8 cellular contexts compared by ENCODE assay signal in the genomic region with DNA sequence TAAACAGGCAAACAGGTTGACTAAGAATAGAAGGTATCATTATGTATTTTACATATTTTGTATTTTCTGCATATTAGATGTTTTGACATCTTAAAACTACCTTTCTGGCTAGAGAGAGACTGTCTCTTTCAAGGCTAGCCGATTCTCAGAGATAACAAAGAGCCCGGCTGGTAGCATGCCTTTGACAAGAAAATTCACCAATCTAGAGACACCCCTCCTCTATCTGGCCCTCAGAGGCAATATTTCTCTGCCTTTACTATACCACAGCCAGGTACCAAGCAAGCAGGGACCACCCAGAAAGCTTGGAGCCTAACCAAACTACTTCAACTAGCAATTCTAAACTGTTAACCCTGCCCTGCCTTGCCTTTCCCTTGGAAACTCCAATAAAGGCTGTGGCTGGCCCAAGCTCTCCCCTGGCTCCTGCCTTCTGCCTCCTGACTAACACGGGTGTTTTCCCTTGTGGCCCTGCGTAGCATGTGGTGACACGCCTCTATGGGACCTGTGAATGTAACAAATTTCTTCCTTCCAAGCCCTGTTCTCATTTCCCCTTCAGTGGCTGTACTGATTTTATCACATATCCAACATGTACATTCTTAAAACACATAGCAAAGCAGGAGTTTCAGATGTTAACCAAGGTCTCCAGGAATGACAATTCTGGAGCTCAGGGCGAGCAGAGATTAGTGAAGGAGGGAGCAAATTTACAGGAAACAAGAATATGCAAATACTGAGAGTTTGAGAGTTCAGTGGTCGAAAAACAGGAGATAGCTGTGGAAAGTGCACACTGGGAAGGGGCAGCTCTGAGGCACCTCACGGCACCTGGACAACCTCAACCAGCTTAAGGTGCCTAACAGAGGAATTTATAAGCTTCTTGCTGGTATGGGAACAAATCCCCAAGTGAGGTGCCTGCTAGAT.
A peak's percentile ranks its signal among the peaks of the same experiment; 100 is the strongest.
DNase-seq lines count a peak whose midpoint lies in the region; ATAC-seq and TF ChIP-seq lines count a peak whose summit lies in the region.

No MANE protein-coding gene starts in this region.

- peaks cover 0 to 2% (median 0%) of the 10 kb centered on the region in 7 donors for H3K9me3 Mint-ChIP-seq in CD14-positive monocyte
- peaks cover 2% of the 10 kb centered on the region for H3K9me3 Mint-ChIP-seq in activated CD8-positive, alpha-beta T cell treated with anti-CD3 and anti-CD28 coated beads for 36 hours
- peaks cover 0 to 2% (median 0%) of the 10 kb centered on the region in 11 donors for H3K9me3 Mint-ChIP-seq in naive thymus-derived CD4-positive, alpha-beta T cell

- H3K27me3 ChIP-seq in naive thymus-derived CD4-positive, alpha-beta T cell (ENCODE audit: control insufficient read depth in 2 of 2, insufficient read depth in 2 of 2, low read length in 2 of 2) = no peaks in the 10 kb centered on the region
- no peaks in the 10 kb centered on the region for H3K27me3 ChIP-seq in testis

- H3K27ac ChIP-seq in naive thymus-derived CD4-positive, alpha-beta T cell (ENCODE audit: low read depth, low read length) = peak overlapping the region; percentile 67
- no peak overlapping the region for H3K27ac ChIP-seq in testis

- H3K4me3 ChIP-seq in naive thymus-derived CD4-positive, alpha-beta T cell (ENCODE audit: low read length) = no peak overlapping the region
- no peak overlapping the region for H3K4me3 ChIP-seq in testis

- intact Hi-C loops in CD14-positive monocyte (cut with micrococcal nuclease) (loop anchor here in 1 of 2 donors (5.0 kb wide), 1 partner anchor 234 kb away; no protein-coding TSS in a partner anchor), testis (cut with DNase I; ENCODE audit: low total_unique reads) (no loop called here)
- intact Hi-C loops in activated CD8-positive, alpha-beta T cell treated with anti-CD3 and anti-CD28 coated beads for 36 hours (cut with micrococcal nuclease) = loop anchor here (5.0 to 10.0 kb wide), 2 partner anchors 94 to 231 kb away; no protein-coding TSS in a partner anchor
- intact Hi-C loops in naive thymus-derived CD4-positive, alpha-beta T cell (cut with micrococcal nuclease) = loop anchor here (1.0 to 5.0 kb wide), 8 partner anchors 8 to 349 kb away; partner anchors contain the start of gene CASP8AP2 (in 1 of the 2)

- CTCF ChIA-PET in activated CD8-positive, alpha-beta T cell treated with anti-CD3 and anti-CD28 coated beads for 36 hours (lab: Charles Lee) = interaction anchor here (0.7 to 5.1 kb wide), 10 partner anchors 11 to 303 kb away, joined by 3 to 35 read pairs (median 4); no protein-coding TSS in a partner anchor
- CTCF ChIA-PET in naive thymus-derived CD4-positive, alpha-beta T cell (lab: Charles Lee) = interaction anchor here (0.8 kb wide), 1 partner anchor 79 kb away, joined by 3 read pairs; no protein-coding TSS in a partner anchor

- TF ChIP-seq POLR2A in testis (IDR thresholded peaks at IDR 0.05) = no peak

- 60 to 64% methylated on average over 8 of the region's 8 CpGs for WGBS in testis, 2 donors

- ATAC-seq in HG02870 (IDR thresholded peaks at IDR 0.05; ENCODE audit: unreplicated experiment) = peak; percentile 93
- peak; percentile 90 for ATAC-seq in activated CD8-positive, alpha-beta T cell treated with anti-CD3 and anti-CD28 coated beads for 36 hours
- ATAC-seq in naive thymus-derived CD4-positive, alpha-beta T cell = peak; percentile 86
- ATAC-seq in HG03354 (IDR thresholded peaks at IDR 0.05; ENCODE audit: poor library complexity, severe bottlenecking, unreplicated experiment) = no peak
- no peak for ATAC-seq in HG03521 (IDR thresholded peaks at IDR 0.05; ENCODE audit: unreplicated experiment)

- no peaks in the 10 kb centered on the region for H3K36me3 Mint-ChIP-seq in CD14-positive monocyte
- peaks cover 26% of the 10 kb centered on the region for H3K36me3 Mint-ChIP-seq in activated CD8-positive, alpha-beta T cell treated with anti-CD3 and anti-CD28 coated beads for 36 hours (ENCODE audit: low read depth)
- peaks cover 0 to 10% (median 1%) of the 10 kb centered on the region in 5 donors for H3K36me3 Mint-ChIP-seq in naive thymus-derived CD4-positive, alpha-beta T cell

- DNase-seq in CD14-positive monocyte (ENCODE audit: low spot score) (peak; percentile 54), testis (no peak), DMS53 treated with DMSO at 0.1 percent for 48 hours (lab: John Stamatoyannopoulos, UW; ENCODE audit: unreplicated experiment) (no peak)
- peak; percentile 86 for DNase-seq in activated CD8-positive, alpha-beta T cell treated with anti-CD3 and anti-CD28 coated beads for 36 hours
- peak in 2 of 9 donors; percentile 64 to 66 for DNase-seq in naive thymus-derived CD4-positive, alpha-beta T cell

- TF ChIP-seq CTCF in CD14-positive monocyte (IDR thresholded peaks at IDR 0.05) (no peak), testis (IDR thresholded peaks at IDR 0.05) (no peak)
- no peak for TF ChIP-seq CTCF in activated CD8-positive, alpha-beta T cell treated with anti-CD3 and anti-CD28 coated beads for 36 hours (IDR thresholded peaks at IDR 0.05)

- H3K27ac Mint-ChIP-seq in CD14-positive monocyte = peak overlapping the region in 1 of 7 donors; percentile 34
- peak overlapping the region; percentile 89 for H3K27ac Mint-ChIP-seq in activated CD8-positive, alpha-beta T cell treated with anti-CD3 and anti-CD28 coated beads for 36 hours
- H3K27ac Mint-ChIP-seq in naive thymus-derived CD4-positive, alpha-beta T cell = peak overlapping the region; percentile 51 to 91 (median 86)

- H3K4me1 Mint-ChIP-seq in CD14-positive monocyte = peaks cover 42% of the 10 kb centered on the region
- peaks cover 76% of the 10 kb centered on the region for H3K4me1 Mint-ChIP-seq in activated CD8-positive, alpha-beta T cell treated with anti-CD3 and anti-CD28 coated beads for 36 hours (ENCODE audit: low read depth)
- H3K4me1 Mint-ChIP-seq in naive thymus-derived CD4-positive, alpha-beta T cell = peaks cover 44 to 88% (median 81%) of the 10 kb centered on the region in 7 donors

- H3K9me3 ChIP-seq in naive thymus-derived CD4-positive, alpha-beta T cell (ENCODE audit: control insufficient read depth in 2 of 3, low read length in 3 of 3) = no peaks in the 10 kb centered on the region
- H3K9me3 ChIP-seq in testis = no peaks in the 10 kb centered on the region

- peaks cover 0 to 3% (median 1%) of the 10 kb centered on the region in 3 donors for H3K27me3 Mint-ChIP-seq in CD14-positive monocyte (ENCODE audit: low read depth in 3 of 3)
- no peaks in the 10 kb centered on the region for H3K27me3 Mint-ChIP-seq in activated CD8-positive, alpha-beta T cell treated with anti-CD3 and anti-CD28 coated beads for 36 hours
- no peaks in the 10 kb centered on the region for H3K27me3 Mint-ChIP-seq in naive thymus-derived CD4-positive, alpha-beta T cell

- no peaks in the 10 kb centered on the region for H3K36me3 ChIP-seq in naive thymus-derived CD4-positive, alpha-beta T cell (ENCODE audit: control insufficient read depth in 2 of 3, insufficient read depth in 3 of 3, low read length in 3 of 3)
- no peaks in the 10 kb centered on the region for H3K36me3 ChIP-seq in testis (ENCODE audit: low read depth, missing control alignments)

- POLR2A ChIA-PET in activated CD8-positive, alpha-beta T cell treated with anti-CD3 and anti-CD28 coated beads for 36 hours (lab: Charles Lee) = interaction anchor here (0.6 to 1.5 kb wide), 9 partner anchors 14 to 221 kb away, joined by 3 to 4 read pairs (median 3); no protein-coding TSS in a partner anchor
- POLR2A ChIA-PET in naive thymus-derived CD4-positive, alpha-beta T cell (lab: Charles Lee) = interaction anchor here (0.7 to 1.3 kb wide), 6 partner anchors 8 to 93 kb away, joined by 3 to 4 read pairs (median 3); no protein-coding TSS in a partner anchor

- peaks cover 0 to 59% of the 10 kb centered on the region in 2 donors for H3K4me1 ChIP-seq in naive thymus-derived CD4-positive, alpha-beta T cell (ENCODE audit: control insufficient read depth in 2 of 2, insufficient read depth in 2 of 2, low read length in 2 of 2)
- H3K4me1 ChIP-seq in testis = no peaks in the 10 kb centered on the region

- no peak overlapping the region for H3K4me3 Mint-ChIP-seq in CD14-positive monocyte
- H3K4me3 Mint-ChIP-seq in activated CD8-positive, alpha-beta T cell treated with anti-CD3 and anti-CD28 coated beads for 36 hours = peak overlapping the region; percentile 40
- H3K4me3 Mint-ChIP-seq in naive thymus-derived CD4-positive, alpha-beta T cell = peak overlapping the region; percentile 39 to 83 (median 68)

Comparison
In these comparisons a context has a peak if more than half of its experiments do, and no peak if none do; other contexts are left out.
1. DNase-seq: peak in CD14-positive monocyte (single experiment) and activated CD8-positive, alpha-beta T cell treated with anti-CD3 and anti-CD28 coated beads for 36 hours (single experiment); none in testis (single experiment) and DMS53 treated with DMSO at 0.1 percent for 48 hours (single experiment).
2. H3K4me3 Mint-ChIP-seq: peak in activated CD8-positive, alpha-beta T cell treated with anti-CD3 and anti-CD28 coated beads for 36 hours (single experiment) and naive thymus-derived CD4-positive, alpha-beta T cell (10 of 10); none in CD14-positive monocyte (0 of 2).
3. ATAC-seq: peak in HG02870 (single experiment), activated CD8-positive, alpha-beta T cell treated with anti-CD3 and anti-CD28 coated beads for 36 hours (single experiment) and naive thymus-derived CD4-positive, alpha-beta T cell (single experiment); none in HG03354 (single experiment) and HG03521 (single experiment).